Comparison of ENCODE assay signal across 19 cellular contexts in genomic region chr11:10779086-10779485, GRCh38. TPM values are rescaled to one million over a fixed set of nuclear protein-coding genes. Genes with fewer than 3 reads are reported as not detected.
A peak's percentile ranks its signal among the peaks of the same experiment; 100 is the strongest.
DNase-seq lines count a peak whose midpoint lies in the region; ATAC-seq and TF ChIP-seq lines count a peak whose summit lies in the region.
"Had no signal": no experiment of that assay in that cellular context is flagged by ENCODE, and none has a peak within 500 bp of the region (broad histone marks: within the 10 kb centered on the region; RNA-seq: fewer than 3 reads in every experiment).

No MANE protein-coding gene starts in this region.

- H3K9me3 ChIP-seq in left lung = no peaks in the 10 kb centered on the region
- H3K9me3 ChIP-seq in stomach smooth muscle (ENCODE audit: control insufficient read depth in 2 of 2, low read length in 2 of 2) = no peaks in the 10 kb centered on the region

- DNase-seq in activated CD4-positive, alpha-beta T cell treated with anti-CD3 and anti-CD28 coated beads for 36 hours = no peak
- DNase-seq in activated CD4-positive, alpha-beta T cell treated with anti-CD3 and anti-CD28 coated beads, Interleukin-2, amount 10 ng/mL, durations not matched to agents 24 days and 14 days = no peak
- no peak for DNase-seq in left lung
- no peak for DNase-seq in NK-92 (lab: John Stamatoyannopoulos, UW; ENCODE audit: unreplicated experiment)
- DNase-seq in amygdala (lab: John Stamatoyannopoulos, UW) = no peak
- DNase-seq: 8988T; activated CD4-positive, alpha-beta T cell treated with anti-CD3 and anti-CD28 coated beads for 48 hours; CD4-positive, CD25-positive, alpha-beta regulatory T cell; central memory CD4-positive, alpha-beta T cell; DND-41; Karpas-422; NCI-H1417; NCI-H2171 treated with DMSO at 0.1 percent for 48 hours; SHP77; T1000 had no signal

- no peak overlapping the region for H3K4me3 ChIP-seq in left lung
- H3K4me3 ChIP-seq in stomach smooth muscle (ENCODE audit: low read length in 2 of 2) = no peak overlapping the region

- ATAC-seq in activated CD4-positive, alpha-beta T cell treated with anti-CD3 and anti-CD28 coated beads for 36 hours = peak; percentile 9
- ATAC-seq in left lung (no peak), HG03108 (IDR thresholded peaks at IDR 0.05; ENCODE audit: unreplicated experiment) (no peak)

- no peaks in the 10 kb centered on the region for H3K9me3 Mint-ChIP-seq in activated CD4-positive, alpha-beta T cell treated with anti-CD3 and anti-CD28 coated beads for 36 hours (ENCODE audit: low read depth)
- H3K9me3 Mint-ChIP-seq in activated CD4-positive, alpha-beta T cell treated with anti-CD3 and anti-CD28 coated beads, Interleukin-2, amount 10 ng/mL, durations not matched to agents 24 days and 14 days = no peaks in the 10 kb centered on the region
- H3K9me3 Mint-ChIP-seq: CD4-positive, CD25-positive, alpha-beta regulatory T cell had no signal

- TF ChIP-seq CTCF in left lung (IDR thresholded peaks at IDR 0.05) = no peak

- peak overlapping the region; percentile 51 for H3K27ac ChIP-seq in angular gyrus (ENCODE audit: low read depth, low read length)
- H3K27ac ChIP-seq in left lung = peak overlapping the region; percentile 26 to 40
- H3K27ac ChIP-seq in stomach smooth muscle (ENCODE audit: low read length) = peak overlapping the region; percentile 67

- H3K4me1 Mint-ChIP-seq in activated CD4-positive, alpha-beta T cell treated with anti-CD3 and anti-CD28 coated beads for 36 hours = peaks cover 8% of the 10 kb centered on the region
- no peaks in the 10 kb centered on the region for H3K4me1 Mint-ChIP-seq in activated CD4-positive, alpha-beta T cell treated with anti-CD3 and anti-CD28 coated beads, Interleukin-2, amount 10 ng/mL, durations not matched to agents 24 days and 14 days

- CTCF ChIA-PET in activated CD4-positive, alpha-beta T cell treated with anti-CD3 and anti-CD28 coated beads for 36 hours (lab: Charles Lee) = interaction anchor here (1.2 kb wide), 1 partner anchor 9 kb away, joined by 3 read pairs; no protein-coding TSS in a partner anchor

- POLR2A ChIA-PET in activated CD4-positive, alpha-beta T cell treated with anti-CD3 and anti-CD28 coated beads for 36 hours (lab: Charles Lee) = no interaction called here

- no peak overlapping the region for H3K4me3 Mint-ChIP-seq in activated CD4-positive, alpha-beta T cell treated with anti-CD3 and anti-CD28 coated beads for 36 hours
- H3K4me3 Mint-ChIP-seq in activated CD4-positive, alpha-beta T cell treated with anti-CD3 and anti-CD28 coated beads, Interleukin-2, amount 10 ng/mL, durations not matched to agents 24 days and 14 days = no peak overlapping the region
- H3K4me3 Mint-ChIP-seq: activated naive CD8-positive, alpha-beta T cell; CD4-positive, CD25-positive, alpha-beta regulatory T cell had no signal

- H3K36me3 ChIP-seq in left lung (peaks cover 0 to 7% of the 10 kb centered on the region in 2 donors), stomach smooth muscle (ENCODE audit: control insufficient read depth in 2 of 2, insufficient read depth in 2 of 2, low read length in 2 of 2) (peaks cover 29 to 31% of the 10 kb centered on the region in 2 donors)

- H3K4me1 ChIP-seq in left lung (peaks cover 0 to 10% of the 10 kb centered on the region in 2 donors), stomach smooth muscle (ENCODE audit: control insufficient read depth, insufficient read depth, low read length) (peaks cover 3% of the 10 kb centered on the region)

- H3K9ac ChIP-seq in stomach smooth muscle (ENCODE audit: low read length in 2 of 2) = no peak overlapping the region

- intact Hi-C loops in activated CD4-positive, alpha-beta T cell treated with anti-CD3 and anti-CD28 coated beads for 36 hours (cut with DNase I, micrococcal nuclease) = no loop called here
- intact Hi-C loops in activated CD4-positive, alpha-beta T cell treated with anti-CD3 and anti-CD28 coated beads, Interleukin-2, amount 10 ng/mL, durations not matched to agents 24 days and 14 days (cut with micrococcal nuclease) = no loop called here
- intact Hi-C loops in left lung (cut with DNase I) = no loop called here

- H3K36me3 Mint-ChIP-seq in activated CD4-positive, alpha-beta T cell treated with anti-CD3 and anti-CD28 coated beads for 36 hours (ENCODE audit: low read depth) = peaks cover 25% of the 10 kb centered on the region
- H3K36me3 Mint-ChIP-seq in activated CD4-positive, alpha-beta T cell treated with anti-CD3 and anti-CD28 coated beads, Interleukin-2, amount 10 ng/mL, durations not matched to agents 24 days and 14 days (ENCODE audit: low read depth) = peaks cover 41% of the 10 kb centered on the region

- no peaks in the 10 kb centered on the region for H3K27me3 Mint-ChIP-seq in activated CD4-positive, alpha-beta T cell treated with anti-CD3 and anti-CD28 coated beads for 36 hours
- no peaks in the 10 kb centered on the region for H3K27me3 Mint-ChIP-seq in activated CD4-positive, alpha-beta T cell treated with anti-CD3 and anti-CD28 coated beads, Interleukin-2, amount 10 ng/mL, durations not matched to agents 24 days and 14 days
- H3K27me3 Mint-ChIP-seq: activated naive CD8-positive, alpha-beta T cell; CD4-positive, CD25-positive, alpha-beta regulatory T cell had no signal

- H3K27ac Mint-ChIP-seq in activated CD4-positive, alpha-beta T cell treated with anti-CD3 and anti-CD28 coated beads for 36 hours = peak overlapping the region; percentile 55
- no peak overlapping the region for H3K27ac Mint-ChIP-seq in activated CD4-positive, alpha-beta T cell treated with anti-CD3 and anti-CD28 coated beads, Interleukin-2, amount 10 ng/mL, durations not matched to agents 24 days and 14 days
- H3K27ac Mint-ChIP-seq: activated naive CD8-positive, alpha-beta T cell had no signal

- no peaks in the 10 kb centered on the region for H3K27me3 ChIP-seq in left lung
- no peaks in the 10 kb centered on the region for H3K27me3 ChIP-seq in stomach smooth muscle (ENCODE audit: control insufficient read depth in 1 of 2, insufficient read depth in 2 of 2, low read length in 2 of 2)

RNA-seq across cellular contexts. Expression of gene CTR9, which starts 28.0 kb away (rescaled TPM):
- total RNA-seq in activated CD4-positive, alpha-beta T cell treated with anti-CD3 and anti-CD28 coated beads for 36 hours = 10 to 100 TPM; 39.7 to 43.9 TPM
- 43.9 and 44.3 TPM in 2 replicates for total RNA-seq in activated CD4-positive, alpha-beta T cell treated with anti-CD3 and anti-CD28 coated beads, Interleukin-2, amount 10 ng/mL, durations not matched to agents 24 days and 14 days
- total RNA-seq in left lung = 10 to 100 TPM; 33.8 to 38.4 TPM

RNA-seq across cellular contexts. Expression of gene EIF4G2, which starts 29.6 kb away (rescaled TPM):
- total RNA-seq in activated CD4-positive, alpha-beta T cell treated with anti-CD3 and anti-CD28 coated beads for 36 hours = 1,000 to 10,000 TPM in 1 of 2 experiments, 100 to 1,000 TPM in 1; 953 to 1,693 TPM
- 1,071 and 1,120 TPM in 2 replicates for total RNA-seq in activated CD4-positive, alpha-beta T cell treated with anti-CD3 and anti-CD28 coated beads, Interleukin-2, amount 10 ng/mL, durations not matched to agents 24 days and 14 days
- total RNA-seq in left lung = 1,000 to 10,000 TPM in 1 of 2 donors, 100 to 1,000 TPM in 1; 852 to 1,027 TPM
